In genomic region chr1:156012051-156012817, GRCh38 we compare ENCODE assay signal across 11 cellular contexts. TPM values are rescaled to one million over a fixed set of nuclear protein-coding genes. Genes with fewer than 3 reads are reported as not detected.
DNase-seq lines count a peak whose midpoint lies in the region; ATAC-seq and TF ChIP-seq lines count a peak whose summit lies in the region.
"Had no signal": no experiment of that assay in that cellular context is flagged by ENCODE, and none has a peak within 500 bp of the region (broad histone marks: within the 10 kb centered on the region; RNA-seq: fewer than 3 reads in every experiment).

No MANE protein-coding gene starts in this region.

- peak; percentile 62 for DNase-seq in GM20000 (ENCODE audit: low spot score)
- no peak for DNase-seq in endodermal cell
- DNase-seq in HFFc6, result no peak
- no peak for DNase-seq in SHP77 (lab: John Stamatoyannopoulos, UW)
- no peak for DNase-seq in NCI-H1417 (lab: John Stamatoyannopoulos, UW)
- no peak for DNase-seq in activated naive CD8-positive, alpha-beta T cell treated with anti-CD3 and anti-CD28 coated beads, Interleukin-2, amount 50 U/mL, for 24 hours
- DNase-seq: activated T-cell treated with anti-CD3 and anti-CD28 coated beads, Interleukin-2, amount 50 U/mL, for 1 hour; H9 had no signal

- no peak overlapping the region for H3K9ac ChIP-seq in endodermal cell (ENCODE audit: extremely low read depth, low read length, poor library complexity, severe bottlenecking)

- no peak overlapping the region for H3K27ac ChIP-seq in endodermal cell (ENCODE audit: low read depth, low read length)

- peak; percentile 91 for ATAC-seq in GM18511 (IDR thresholded peaks at IDR 0.05; ENCODE audit: unreplicated experiment)
- ATAC-seq in HG03095 (IDR thresholded peaks at IDR 0.05; ENCODE audit: unreplicated experiment), result peak; percentile 80
- ATAC-seq in activated naive CD8-positive, alpha-beta T cell treated with anti-CD3 and anti-CD28 coated beads, Interleukin-2, amount 50 U/mL, for 24 hours, result no peak

- TF ChIP-seq CTCF in GM20000 (IDR thresholded peaks at IDR 0.05; ENCODE audit: extremely low read depth, missing control alignments) (no peak), endodermal cell (conservative IDR thresholded peaks at IDR 0.05) (peak; percentile 41), HFFc6 (IDR thresholded peaks at IDR 0.05) (no peak)

- no peaks in the 10 kb centered on the region for H3K27me3 ChIP-seq in endodermal cell (ENCODE audit: control insufficient read depth, insufficient read depth, low read length, poor library complexity, severe bottlenecking)

- no peaks in the 10 kb centered on the region for H3K27me3 Mint-ChIP-seq in endodermal cell (ENCODE audit: insufficient read depth)
- H3K27me3 Mint-ChIP-seq in HFFc6 (ENCODE audit: insufficient read depth), result no peaks in the 10 kb centered on the region
- H3K27me3 Mint-ChIP-seq in activated naive CD8-positive, alpha-beta T cell treated with anti-CD3 and anti-CD28 coated beads, Interleukin-2, amount 50 U/mL, for 24 hours, result no peaks in the 10 kb centered on the region

- H3K4me1 Mint-ChIP-seq in endodermal cell (no peaks in the 10 kb centered on the region), HFFc6 (ENCODE audit: low read depth) (0 out of 2 replicates have a peak, but pooled peaks cover 5% of the 10 kb centered on the region)
- H3K4me1 Mint-ChIP-seq in activated naive CD8-positive, alpha-beta T cell treated with anti-CD3 and anti-CD28 coated beads, Interleukin-2, amount 50 U/mL, for 24 hours, result no peaks in the 10 kb centered on the region

- H3K4me3 Mint-ChIP-seq in endodermal cell, result no peak overlapping the region
- H3K4me3 Mint-ChIP-seq in HFFc6, result no peak overlapping the region
- H3K4me3 Mint-ChIP-seq in activated naive CD8-positive, alpha-beta T cell treated with anti-CD3 and anti-CD28 coated beads, Interleukin-2, amount 50 U/mL, for 24 hours, result no peak overlapping the region
- H3K4me3 Mint-ChIP-seq: H9 had no signal

- no peaks in the 10 kb centered on the region for H3K9me3 ChIP-seq in endodermal cell (ENCODE audit: control insufficient read depth, low read length)

- H3K9me3 Mint-ChIP-seq in endodermal cell, result no peaks in the 10 kb centered on the region
- no peaks in the 10 kb centered on the region for H3K9me3 Mint-ChIP-seq in HFFc6
- H3K9me3 Mint-ChIP-seq in activated naive CD8-positive, alpha-beta T cell treated with anti-CD3 and anti-CD28 coated beads, Interleukin-2, amount 50 U/mL, for 24 hours, result no peaks in the 10 kb centered on the region
- H3K9me3 Mint-ChIP-seq: H9 had no signal

- peaks cover 68% of the 10 kb centered on the region for H3K36me3 Mint-ChIP-seq in endodermal cell (ENCODE audit: low read depth)
- H3K36me3 Mint-ChIP-seq in HFFc6 (ENCODE audit: low read depth), result peaks cover 46% of the 10 kb centered on the region
- H3K36me3 Mint-ChIP-seq in activated naive CD8-positive, alpha-beta T cell treated with anti-CD3 and anti-CD28 coated beads, Interleukin-2, amount 50 U/mL, for 24 hours (ENCODE audit: low read depth), result peaks cover 53% of the 10 kb centered on the region

- H3K4me1 ChIP-seq in endodermal cell (ENCODE audit: control insufficient read depth, insufficient read depth, low read length), result no peaks in the 10 kb centered on the region

- no peak overlapping the region for H3K4me3 ChIP-seq in endodermal cell (ENCODE audit: low read length)

- WGBS in endodermal cell (ENCODE audit: insufficient coverage in 1 of 2, insufficient read length in 1 of 2), 2 experiments, result 95% methylated on average over 4 of the region's 4 CpGs; no CpG with 5 or more reads in 1 of the 2 experiments

- no peak overlapping the region for H3K27ac Mint-ChIP-seq in endodermal cell
- no peak overlapping the region for H3K27ac Mint-ChIP-seq in HFFc6
- no peak overlapping the region for H3K27ac Mint-ChIP-seq in activated naive CD8-positive, alpha-beta T cell treated with anti-CD3 and anti-CD28 coated beads, Interleukin-2, amount 50 U/mL, for 24 hours
- H3K27ac Mint-ChIP-seq: H9 had no signal

- peaks cover 85% of the 10 kb centered on the region for H3K36me3 ChIP-seq in endodermal cell (ENCODE audit: control insufficient read depth, insufficient read depth, low read length)

RNA-seq across cellular contexts. Expression of gene SSR2, which starts 8.5 kb away (rescaled TPM):
- 100 to 1,000 TPM; 193 TPM for total RNA-seq in endodermal cell
- polyA plus RNA-seq in endodermal cell (2013, experiment 1 of 2), result 299 TPM
- 274 TPM for polyA plus RNA-seq in endodermal cell (2013, experiment 2 of 2)
- 100 to 1,000 TPM; 341 to 419 (median 374) TPM for total RNA-seq in HFFc6 (2021; fragmentation: NEBNext Ultra II Directional; extraction: Animal tissue kit (Norgen Biotek cat#: 25700))

RNA-seq across cellular contexts. Expression of gene ARHGEF2, which starts 33.9 kb away (rescaled TPM):
- total RNA-seq in endodermal cell, result 100 to 1,000 TPM; 134 to 147 TPM
- polyA plus RNA-seq in endodermal cell (2013, experiment 1 of 2), result 80.1 TPM
- 71.9 TPM for polyA plus RNA-seq in endodermal cell (2013, experiment 2 of 2)
- 10 to 100 TPM; 82.0 to 94.6 (median 83.9) TPM for total RNA-seq in HFFc6 (2021; fragmentation: NEBNext Ultra II Directional; extraction: Animal tissue kit (Norgen Biotek cat#: 25700))

RNA-seq across cellular contexts. Expression of gene UBQLN4, which starts 41.4 kb away (rescaled TPM):
- 10 to 100 TPM; 56.4 to 62.4 TPM for total RNA-seq in endodermal cell
- polyA plus RNA-seq in endodermal cell (2013, experiment 1 of 2), result 60.8 TPM
- 56.6 TPM for polyA plus RNA-seq in endodermal cell (2013, experiment 2 of 2)
- 10 to 100 TPM; 31.6 to 36.0 (median 32.9) TPM for total RNA-seq in HFFc6 (2021; fragmentation: NEBNext Ultra II Directional; extraction: Animal tissue kit (Norgen Biotek cat#: 25700))

RNA-seq across cellular contexts. Expression of gene LAMTOR2, which starts 42.3 kb away (rescaled TPM):
- total RNA-seq in endodermal cell, result 100 to 1,000 TPM in 1 of 2 donors, 10 to 100 TPM in 1; 84.4 to 101 TPM
- polyA plus RNA-seq in endodermal cell (2013, experiment 1 of 2), result 74.4 TPM
- polyA plus RNA-seq in endodermal cell (2013, experiment 2 of 2), result 67.3 TPM
- 10 to 100 TPM; 48.5 to 73.6 (median 62.5) TPM for total RNA-seq in HFFc6 (2021; fragmentation: NEBNext Ultra II Directional; extraction: Animal tissue kit (Norgen Biotek cat#: 25700))

RNA-seq across cellular contexts. Expression of gene RAB25, which starts 48.7 kb away (rescaled TPM):
- total RNA-seq in endodermal cell, result 10 to 100 TPM; 82.0 to 84.4 TPM
- 10.3 TPM for polyA plus RNA-seq in endodermal cell (2013, experiment 1 of 2)
- 7.8 TPM for polyA plus RNA-seq in endodermal cell (2013, experiment 2 of 2)
- not detected for total RNA-seq in HFFc6 (2021; fragmentation: NEBNext Ultra II Directional; extraction: Animal tissue kit (Norgen Biotek cat#: 25700))
- total RNA-seq: fibroblast of lung had no signal
- polyA plus RNA-seq: fibroblast of lung had no signal
